Comparison of ENCODE assay signal across 21 cellular contexts in the genomic region with DNA sequence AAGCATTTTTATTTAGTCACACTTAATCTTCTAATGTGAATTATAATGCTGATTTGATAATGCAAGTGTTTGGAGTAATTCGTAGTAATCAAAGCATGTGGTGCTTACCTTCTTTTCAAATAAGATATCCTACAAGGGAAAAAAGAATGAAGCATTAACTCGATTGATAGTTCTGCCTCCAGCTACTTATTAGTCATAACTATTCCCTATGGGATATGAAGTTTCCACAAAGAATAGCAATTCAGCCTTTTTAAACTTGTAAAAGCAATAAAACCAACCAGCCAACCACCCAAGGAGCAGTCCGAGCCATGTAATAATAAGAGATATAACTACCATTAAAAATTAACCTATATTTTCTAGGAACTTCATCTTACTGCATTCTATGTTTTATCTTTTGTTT. TPM values are rescaled to one million over a fixed set of nuclear protein-coding genes. Genes with fewer than 3 reads are reported as not detected.
"Had no signal": no experiment of that assay in that cellular context is flagged by ENCODE, and none has a peak within 500 bp of the region (broad histone marks: within the 10 kb centered on the region; RNA-seq: fewer than 3 reads in every experiment).

No MANE protein-coding gene starts in this region.

- ATAC-seq: natural killer cell; psoas muscle; right cardiac atrium; stimulated activated naive B cell treated with anti-CD40 and anti-IgM and Interleukin-4, amounts not matched to agents 10 μg/mL and 1 μg/mL and 100 μg/mL, for 72 hours; T-cell had no signal

- DNase-seq: activated CD4-positive, alpha-beta T cell treated with anti-CD3 and anti-CD28 coated beads for 1 hour; activated CD4-positive, alpha-beta T cell treated with anti-CD3 and anti-CD28 coated beads, Interleukin-2, amount 50 U/mL, for 48 hours; activated naive CD4-positive, alpha-beta T cell treated with Interleukin-2 at 50 U/mL for 16 hours; activated naive CD8-positive, alpha-beta T cell treated with anti-CD3 and anti-CD28 coated beads for 36 hours; activated T-cell treated with anti-CD3 and anti-CD28 coated beads, Interleukin-2, amount 50 U/mL, for 48 hours; cerebellar nuclear complex; endodermal cell; esophagus squamous epithelium; head of caudate nucleus; hypothalamus; left ventricle myocardium inferior; mammary epithelial cell; natural killer cell; psoas muscle; right cardiac atrium; stimulated activated CD4-positive, alpha-beta T cell treated with anti-CD3 and anti-CD28 coated beads, Interleukin-2, amount 100 ng/mL, for 48 hours; stimulated activated CD8-positive, alpha-beta memory T cell treated with anti-CD3 and anti-CD28 coated beads, Interleukin-4, amount 100 ng/mL, for 48 hours; stimulated activated naive B cell treated with anti-CD40 and anti-IgM and Interleukin-4, amounts not matched to agents 10 μg/mL and 1 μg/mL and 100 μg/mL, for 72 hours; T-cell had no signal

- H3K27me3 Mint-ChIP-seq: activated naive CD8-positive, alpha-beta T cell treated with anti-CD3 and anti-CD28 coated beads for 36 hours; type B pancreatic cell had no signal

- H3K27ac Mint-ChIP-seq: activated naive CD8-positive, alpha-beta T cell treated with anti-CD3 and anti-CD28 coated beads for 36 hours; endodermal cell; mesothelial cell of epicardium; natural killer cell; stimulated activated naive B cell treated with anti-CD40 and anti-IgM and Interleukin-4, amounts not matched to agents 10 μg/mL and 1 μg/mL and 100 μg/mL, for 72 hours; T-cell; type B pancreatic cell had no signal

- H3K9me3 Mint-ChIP-seq: activated naive CD8-positive, alpha-beta T cell treated with anti-CD3 and anti-CD28 coated beads for 36 hours; endodermal cell; mesothelial cell of epicardium; natural killer cell; stimulated activated naive B cell treated with anti-CD40 and anti-IgM and Interleukin-4, amounts not matched to agents 10 μg/mL and 1 μg/mL and 100 μg/mL, for 72 hours; T-cell had no signal

- H3K4me1 Mint-ChIP-seq: activated naive CD8-positive, alpha-beta T cell treated with anti-CD3 and anti-CD28 coated beads for 36 hours; endodermal cell; mesothelial cell of epicardium; stimulated activated naive B cell treated with anti-CD40 and anti-IgM and Interleukin-4, amounts not matched to agents 10 μg/mL and 1 μg/mL and 100 μg/mL, for 72 hours; T-cell had no signal

- H3K4me3 Mint-ChIP-seq: activated naive CD8-positive, alpha-beta T cell treated with anti-CD3 and anti-CD28 coated beads for 36 hours; endodermal cell; mesothelial cell of epicardium; natural killer cell; stimulated activated naive B cell treated with anti-CD40 and anti-IgM and Interleukin-4, amounts not matched to agents 10 μg/mL and 1 μg/mL and 100 μg/mL, for 72 hours; T-cell; type B pancreatic cell had no signal

- H3K36me3 Mint-ChIP-seq: activated naive CD8-positive, alpha-beta T cell treated with anti-CD3 and anti-CD28 coated beads for 36 hours; mesothelial cell of epicardium; natural killer cell; stimulated activated naive B cell treated with anti-CD40 and anti-IgM and Interleukin-4, amounts not matched to agents 10 μg/mL and 1 μg/mL and 100 μg/mL, for 72 hours; T-cell; type B pancreatic cell had no signal

RNA-seq across cellular contexts. Expression of a gene that starts 11.6 kb away (rescaled TPM):
- polyA plus RNA-seq: mammary epithelial cell had no signal
